In genomic region chr15:95929232-95929846, GRCh38 we compare ENCODE assay signal across 9 cellular contexts.
DNase-seq lines count a peak whose midpoint lies in the region; ATAC-seq and TF ChIP-seq lines count a peak whose summit lies in the region.
"Had no signal": no experiment of that assay in that cellular context is flagged by ENCODE, and none has a peak within 500 bp of the region (broad histone marks: within the 10 kb centered on the region; RNA-seq: fewer than 3 reads in every experiment).

No MANE protein-coding gene starts in this region.

- H3K36me3 Mint-ChIP-seq in activated T-helper 2 cell treated with anti-CD3 and anti-CD28 coated beads, Interferon-gamma antibody, Interleukin-2, Interleukin-4, amounts not matched to agents 10 μg/mL and 5 μg/mL and 100 μg/mL, durations not matched to agents 14 hours and 24 hours and 36 hours (ENCODE audit: low read depth), result no peaks in the 10 kb centered on the region

- DNase-seq in GDM1 (lab: John Stamatoyannopoulos, UW) (peak; percentile 56), GM20000 (ENCODE audit: low spot score) (peak; percentile 16), substantia nigra (lab: John Stamatoyannopoulos, UW) (no peak), NCI-H1092 treated with DMSO at 0.1 percent for 48 hours (lab: John Stamatoyannopoulos, UW) (no peak), posterior cingulate gyrus (no peak)
- DNase-seq in activated T-helper 2 cell treated with anti-CD3 and anti-CD28 coated beads, Interferon-gamma antibody, Interleukin-2, Interleukin-4, amounts not matched to agents 10 μg/mL and 5 μg/mL and 100 μg/mL, durations not matched to agents 14 hours and 24 hours and 36 hours (ENCODE audit: low spot score), result peak; percentile 9
- DNase-seq: dorsolateral prefrontal cortex had no signal

- intact Hi-C loops in activated T-helper 2 cell treated with anti-CD3 and anti-CD28 coated beads, Interferon-gamma antibody, Interleukin-2, Interleukin-4, amounts not matched to agents 10 μg/mL and 5 μg/mL and 100 μg/mL, durations not matched to agents 14 hours and 24 hours and 36 hours (cut with micrococcal nuclease), result no loop called here
- intact Hi-C loops in posterior cingulate gyrus (cut with DNase I), result no loop called here

- H3K27ac ChIP-seq in substantia nigra (ENCODE audit: low read depth, low read length, poor library complexity, severe bottlenecking), result no peak overlapping the region
- H3K27ac ChIP-seq: dorsolateral prefrontal cortex had no signal

- no peak overlapping the region for H3K27ac Mint-ChIP-seq in activated T-helper 2 cell treated with anti-CD3 and anti-CD28 coated beads, Interferon-gamma antibody, Interleukin-2, Interleukin-4, amounts not matched to agents 10 μg/mL and 5 μg/mL and 100 μg/mL, durations not matched to agents 14 hours and 24 hours and 36 hours

- no peak for TF ChIP-seq CTCF in GM20000 (IDR thresholded peaks at IDR 0.05; ENCODE audit: extremely low read depth, missing control alignments)

- ATAC-seq in HG03571 (IDR thresholded peaks at IDR 0.05; ENCODE audit: unreplicated experiment), result peak; percentile 88
- ATAC-seq in HG02970 (IDR thresholded peaks at IDR 0.05; ENCODE audit: low FRiP score, unreplicated experiment), result no peak

- peaks cover 7% of the 10 kb centered on the region for H3K4me1 Mint-ChIP-seq in activated T-helper 2 cell treated with anti-CD3 and anti-CD28 coated beads, Interferon-gamma antibody, Interleukin-2, Interleukin-4, amounts not matched to agents 10 μg/mL and 5 μg/mL and 100 μg/mL, durations not matched to agents 14 hours and 24 hours and 36 hours (ENCODE audit: low read depth)

- no peaks in the 10 kb centered on the region for H3K27me3 Mint-ChIP-seq in activated T-helper 2 cell treated with anti-CD3 and anti-CD28 coated beads, Interferon-gamma antibody, Interleukin-2, Interleukin-4, amounts not matched to agents 10 μg/mL and 5 μg/mL and 100 μg/mL, durations not matched to agents 14 hours and 24 hours and 36 hours (ENCODE audit: low read depth)

- H3K4me3 Mint-ChIP-seq in activated T-helper 2 cell treated with anti-CD3 and anti-CD28 coated beads, Interferon-gamma antibody, Interleukin-2, Interleukin-4, amounts not matched to agents 10 μg/mL and 5 μg/mL and 100 μg/mL, durations not matched to agents 14 hours and 24 hours and 36 hours (ENCODE audit: low read depth), result no peak overlapping the region

- peaks cover 4% of the 10 kb centered on the region for H3K9me3 Mint-ChIP-seq in activated T-helper 2 cell treated with anti-CD3 and anti-CD28 coated beads, Interferon-gamma antibody, Interleukin-2, Interleukin-4, amounts not matched to agents 10 μg/mL and 5 μg/mL and 100 μg/mL, durations not matched to agents 14 hours and 24 hours and 36 hours

Comparison
In these comparisons a context has a peak if more than half of its experiments do, and no peak if none do; other contexts are left out.
1. DNase-seq: peak in GDM1 (single experiment), GM20000 (single experiment) and activated T-helper 2 cell treated with anti-CD3 and anti-CD28 coated beads, Interferon-gamma antibody, Interleukin-2, Interleukin-4, amounts not matched to agents 10 μg/mL and 5 μg/mL and 100 μg/mL, durations not matched to agents 14 hours and 24 hours and 36 hours (single experiment); none in substantia nigra (0 of 49), NCI-H1092 treated with DMSO at 0.1 percent for 48 hours (single experiment) and posterior cingulate gyrus (0 of 10).